ENCODE assay signal across 8 cellular contexts in the genomic region with DNA sequence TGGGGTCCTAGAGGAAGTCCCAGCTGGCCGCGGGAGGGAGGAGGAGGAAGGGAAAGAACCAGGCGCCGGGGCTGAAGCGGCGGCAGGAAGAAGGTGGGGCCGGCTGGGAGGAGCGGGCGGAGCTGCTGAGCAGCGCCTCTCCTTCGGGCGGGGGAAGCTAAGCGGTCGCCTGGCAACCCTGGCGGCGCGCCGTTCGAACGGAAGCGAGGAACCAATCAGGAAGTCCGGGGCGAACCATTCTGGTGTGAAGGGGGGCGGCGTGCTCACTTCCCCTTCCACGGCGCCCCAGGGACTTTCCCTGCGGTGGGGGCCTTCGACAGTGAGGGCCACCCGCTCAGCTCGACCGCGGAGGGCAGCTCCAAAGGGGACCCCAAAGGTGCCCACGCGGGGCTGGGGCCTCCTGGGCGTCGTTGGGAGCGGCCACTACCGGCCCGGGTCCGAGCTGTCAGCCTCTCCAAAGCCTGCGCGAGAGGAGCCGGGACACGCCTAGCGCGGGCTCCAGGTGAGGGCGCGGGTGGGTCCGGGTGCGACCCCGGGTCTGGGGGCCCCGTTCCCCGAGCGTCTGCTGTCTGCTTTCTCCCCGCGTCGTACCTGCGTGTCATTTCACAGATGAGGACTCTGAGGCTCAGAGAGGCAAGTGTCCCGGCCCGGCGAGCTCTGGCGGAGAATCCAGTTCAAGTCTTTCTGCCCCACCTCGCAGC. TPM values are rescaled to one million over a fixed set of nuclear protein-coding genes. Genes with fewer than 3 reads are reported as not detected.
A peak's percentile ranks its signal among the peaks of the same experiment; 100 is the strongest.
DNase-seq lines count a peak whose midpoint lies in the region; ATAC-seq and TF ChIP-seq lines count a peak whose summit lies in the region.

Gene FAM110A, plus strand, starts transcription at position 266 of the 701 bp plus-strand sequence. CDS start 11,090 bp downstream, outside the sequence.

- peaks cover 0 to 7% of the 10 kb centered on the region in 2 donors for H3K4me1 ChIP-seq in breast epithelium
- H3K4me1 ChIP-seq in iPS-20b (ENCODE audit: insufficient read depth, low read length) = 0 out of 2 replicates have a peak, but pooled peaks cover 3% of the 10 kb centered on the region

- H3K27me3 ChIP-seq in WERI-Rb-1 (ENCODE audit: insufficient read depth, low read depth, severe bottlenecking) (no peaks in the 10 kb centered on the region), breast epithelium (no peaks in the 10 kb centered on the region), iPS-20b (ENCODE audit: insufficient read depth, low read length) (peaks cover 16% of the 10 kb centered on the region)

- intact Hi-C loops in breast epithelium (cut with DNase I; ENCODE audit: low total_unique reads) = no loop called here

- TF ChIP-seq CTCF in WERI-Rb-1 (IDR thresholded peaks at IDR 0.05; ENCODE audit: low read depth, low read length) (no peak), breast epithelium (IDR thresholded peaks at IDR 0.05) (no peak)

- H3K9ac ChIP-seq in iPS-20b (ENCODE audit: low read depth, low read length) = peak within 1 kb of the TSS; percentile 49

- no peaks in the 10 kb centered on the region for H3K36me3 ChIP-seq in WERI-Rb-1
- H3K36me3 ChIP-seq in breast epithelium = no peaks in the 10 kb centered on the region
- no peaks in the 10 kb centered on the region for H3K36me3 ChIP-seq in iPS-20b (ENCODE audit: insufficient read depth, low read depth, low read length)

- DNase-seq in AG08396 (ENCODE audit: low spot score) (peak; percentile 97), NCI-H2227 (lab: John Stamatoyannopoulos, UW; ENCODE audit: unreplicated experiment) (peak; percentile 96), WERI-Rb-1 (peak; percentile 96), breast epithelium (ENCODE audit: low spot score in 2 of 2) (peak; percentile 94 to 96)

- no peak for TF ChIP-seq POLR2A in breast epithelium (IDR thresholded peaks at IDR 0.05)

- ATAC-seq in GM18909 (IDR thresholded peaks at IDR 0.05; ENCODE audit: poor library complexity, unreplicated experiment) = peak; percentile 97
- peak; percentile 95 for ATAC-seq in HG03159 (IDR thresholded peaks at IDR 0.05; ENCODE audit: unreplicated experiment)

- H3K27ac ChIP-seq in WERI-Rb-1 = peak within 1 kb of the TSS; percentile 96
- H3K27ac ChIP-seq in breast epithelium = peak within 1 kb of the TSS; percentile 85
- no peak within 1 kb of the TSS for H3K27ac ChIP-seq in iPS-20b (ENCODE audit: low read length)
- H3K27ac ChIP-seq in skin epidermis = peak within 1 kb of the TSS; percentile 43 to 99 (median 94)

- H3K9me3 ChIP-seq in WERI-Rb-1 (ENCODE audit: severe bottlenecking) (no peaks in the 10 kb centered on the region), breast epithelium (peaks cover 5 to 7% of the 10 kb centered on the region in 2 donors), iPS-20b (ENCODE audit: insufficient read depth, low read depth, low read length) (no peaks in the 10 kb centered on the region)

- H3K4me3 ChIP-seq in WERI-Rb-1 (ENCODE audit: low read depth, low read length) (peak within 1 kb of the TSS; percentile 92), breast epithelium (peak within 1 kb of the TSS; percentile 69 to 92 (median 92)), iPS-20b (ENCODE audit: low read length) (peak within 1 kb of the TSS; percentile 67), skin epidermis (peak within 1 kb of the TSS; percentile 63 to 96 (median 80))

RNA-seq across cellular contexts. Expression of gene FAM110A, which starts in this region (rescaled TPM):
- total RNA-seq in breast epithelium = 10 to 100 TPM in 1 of 3 donors, 1 to 10 TPM in 2; 4.0 to 18.9 (median 8.2) TPM
